ENCODE assay signal across 4 cellular contexts in genomic region chr16:84111949-84112348, GRCh38. TPM values are rescaled to one million over a fixed set of nuclear protein-coding genes. Genes with fewer than 3 reads are reported as not detected.
"Had no signal": no experiment of that assay in that cellular context is flagged by ENCODE, and none has a peak within 500 bp of the region (broad histone marks: within the 10 kb centered on the region; RNA-seq: fewer than 3 reads in every experiment).

No MANE protein-coding gene starts in this region.

RNA-seq across cellular contexts. Expression of gene DNAAF1, which starts 33.2 kb away (rescaled TPM):
- total RNA-seq: activated B cell treated with CpG ODN at 0.5 μM for 24 hours, cardiac septum, posterior vena cava, transverse colon had no signal
